ENCODE assay signal across 17 cellular contexts in genomic region chr10:15255961-15256360, GRCh38.
DNase-seq lines count a peak whose midpoint lies in the region; ATAC-seq and TF ChIP-seq lines count a peak whose summit lies in the region.
"Had no signal": no experiment of that assay in that cellular context is flagged by ENCODE, and none has a peak within 500 bp of the region (broad histone marks: within the 10 kb centered on the region; RNA-seq: fewer than 3 reads in every experiment).

No MANE protein-coding gene starts in this region.

- no peak overlapping the region for H3K4me3 ChIP-seq in BLaER1 treated with 17β-estradiol and CSF1 and Interleukin-3, amounts not matched to agents 10 nM and 100 nM
- H3K4me3 ChIP-seq in neural progenitor cell (no peak overlapping the region), adrenal gland (no peak overlapping the region)
- H3K4me3 ChIP-seq: K562 had no signal

- H3K27ac Mint-ChIP-seq in H9 = no peak overlapping the region
- no peak overlapping the region for H3K27ac Mint-ChIP-seq in neural progenitor cell
- H3K27ac Mint-ChIP-seq: B cell had no signal

- no peaks in the 10 kb centered on the region; the same call in 1 of the 2 replicates for H3K27me3 Mint-ChIP-seq in H9 (ENCODE audit: low read depth)
- H3K27me3 Mint-ChIP-seq in neural progenitor cell (ENCODE audit: insufficient read depth, low read depth) = peaks cover 3% of the 10 kb centered on the region

- no peaks in the 10 kb centered on the region for H3K27me3 ChIP-seq in BLaER1 treated with 17β-estradiol and CSF1 and Interleukin-3, amounts not matched to agents 10 nM and 100 nM
- H3K27me3 ChIP-seq in H9 (ENCODE audit: insufficient read depth, low read length) (no peaks in the 10 kb centered on the region), neural progenitor cell (no peaks in the 10 kb centered on the region), adrenal gland (no peaks in the 10 kb centered on the region)

- no peak for TF ChIP-seq CTCF in H9 (conservative IDR thresholded peaks at IDR 0.05)
- no peak for TF ChIP-seq CTCF in neural progenitor cell (IDR thresholded peaks at IDR 0.05)
- no peak for TF ChIP-seq CTCF in adrenal gland (IDR thresholded peaks at IDR 0.05)

- H3K4me3 Mint-ChIP-seq in H9 = no peak overlapping the region
- no peak overlapping the region for H3K4me3 Mint-ChIP-seq in neural progenitor cell
- H3K4me3 Mint-ChIP-seq: B cell had no signal

- no peak overlapping the region for H2BK20ac ChIP-seq in H9 (ENCODE audit: low read depth, low read length, poor library complexity, severe bottlenecking)

- WGBS in H9 (ENCODE audit: extremely low coverage, insufficient read length, low lambda C conversion rate) = no CpG with 5 or more reads among the region's 6 CpGs
- WGBS in adrenal gland, 4 donors = 91 to 95% (median 94%) methylated on average over 6 of the region's 6 CpGs

- no peak overlapping the region for H3K27ac ChIP-seq in BLaER1 treated with 17β-estradiol and CSF1 and Interleukin-3, amounts not matched to agents 10 nM and 100 nM
- H3K27ac ChIP-seq in H9 (ENCODE audit: insufficient read length, low read depth, low read length) (no peak overlapping the region), caudate nucleus (ENCODE audit: low read depth, low read length) (peak overlapping the region; percentile 72), neural progenitor cell (no peak overlapping the region), adrenal gland (no peak overlapping the region)

- intact Hi-C loops in adrenal gland (cut with DNase I) = no loop called here

- H2BK15ac ChIP-seq in H9 (ENCODE audit: low read depth, low read length) = no peak overlapping the region

- H3K18ac ChIP-seq in H9 (ENCODE audit: insufficient read length, low read depth, low read length) = no peak overlapping the region

- H3K9me3 Mint-ChIP-seq in H9 = no peaks in the 10 kb centered on the region
- H3K9me3 Mint-ChIP-seq in neural progenitor cell = no peaks in the 10 kb centered on the region

- H3F3A ChIP-seq in neural progenitor cell (ENCODE audit: low read depth) = peaks cover 5% of the 10 kb centered on the region

- no peak overlapping the region for H3T11ph ChIP-seq in H9 (ENCODE audit: low read length)

- no peak overlapping the region for H4K5ac ChIP-seq in H9 (ENCODE audit: insufficient read length, low read depth, low read length)

- DNase-seq in H9 (peak; percentile 41), caudate nucleus (lab: John Stamatoyannopoulos, UW) (no peak), neural progenitor cell (ENCODE audit: low spot score) (no peak), adrenal gland (no peak), D341Med (ENCODE audit: low spot score) (no peak), middle frontal gyrus (ENCODE audit: extremely low spot score, low spot score) (no peak)
- DNase-seq: 8988T, DMS79 treated with DMSO at 0.1 percent for 48 hours, NCI-H1694 treated with DMSO at 0.1 percent for 48 hours, NCI-H510A, NCI-H82, OCI-M1 had no signal

- no peak overlapping the region for H2AFZ ChIP-seq in H9 (ENCODE audit: low read length)
- no peak overlapping the region for H2AFZ ChIP-seq in neural progenitor cell (replicated peaks)

- H4K91ac ChIP-seq in H9 (ENCODE audit: insufficient read length, low read depth, low read length) = no peak overlapping the region

- H2BK120ac ChIP-seq in H9 (ENCODE audit: low read depth, low read length, poor library complexity, severe bottlenecking) = no peak overlapping the region

- no peak for TF ChIP-seq POLR2A in adrenal gland (IDR thresholded peaks at IDR 0.05)

- H3K56ac ChIP-seq in H9 (ENCODE audit: insufficient read length, low read depth, low read length) = no peak overlapping the region

- H3K4me1 Mint-ChIP-seq in H9 (peaks cover 24 to 27% of the 10 kb centered on the region in 2 experiments), neural progenitor cell (peaks cover 23% of the 10 kb centered on the region)

- peak overlapping the region in 7 of 11 experiments; percentile 24 to 97 (median 87); a peak in 13 of 22 replicates for H3K4me2 ChIP-seq in BLaER1 treated with 17β-estradiol and CSF1 and Interleukin-3, amounts not matched to agents 10 nM and 100 nM
- no peak overlapping the region for H3K4me2 ChIP-seq in H9 (ENCODE audit: insufficient read depth, insufficient read length, low read length)
- peak overlapping the region; percentile 27 for H3K4me2 ChIP-seq in neural progenitor cell

- H3K4me1 ChIP-seq in BLaER1 treated with 17β-estradiol and CSF1 and Interleukin-3, amounts not matched to agents 10 nM and 100 nM = peaks cover 11 to 57% (median 48%) of the 10 kb centered on the region in 10 experiments
- peaks cover 5% of the 10 kb centered on the region; the same call in 1 of the 2 replicates for H3K4me1 ChIP-seq in H9 (ENCODE audit: insufficient read depth, low read length)
- H3K4me1 ChIP-seq in neural progenitor cell = peaks cover 10% of the 10 kb centered on the region
- no peaks in the 10 kb centered on the region for H3K4me1 ChIP-seq in adrenal gland (replicated peaks in 1 of 2)

- H4K20me1 ChIP-seq in BLaER1 treated with 17β-estradiol and CSF1 and Interleukin-3, amounts not matched to agents 10 nM and 100 nM = no peaks in the 10 kb centered on the region
- H4K20me1 ChIP-seq in H9 (ENCODE audit: control insufficient read depth, insufficient read depth, insufficient read length) (no peaks in the 10 kb centered on the region), neural progenitor cell (ENCODE audit: low read depth) (peaks cover 19% of the 10 kb centered on the region)

- H3K9me3 ChIP-seq in BLaER1 treated with 17β-estradiol and CSF1 and Interleukin-3, amounts not matched to agents 10 nM and 100 nM (replicated peaks in 1 of 11) = no peaks in the 10 kb centered on the region
- H3K9me3 ChIP-seq in H9 (ENCODE audit: control insufficient read depth, low read depth, low read length) = no peaks in the 10 kb centered on the region
- no peaks in the 10 kb centered on the region for H3K9me3 ChIP-seq in neural progenitor cell (ENCODE audit: low read depth)
- H3K9me3 ChIP-seq in adrenal gland (replicated peaks in 1 of 3) = no peaks in the 10 kb centered on the region

- no peaks in the 10 kb centered on the region for H3K23me2 ChIP-seq in H9 (ENCODE audit: insufficient read length, low read depth, low read length, poor library complexity, severe bottlenecking)

- H3K79me2 ChIP-seq in H9 (ENCODE audit: insufficient read depth, low read length) = no peaks in the 10 kb centered on the region
- H3K79me2 ChIP-seq in neural progenitor cell (ENCODE audit: low read depth) = no peaks in the 10 kb centered on the region

- H3K4ac ChIP-seq in H9 (ENCODE audit: low read depth, low read length) = no peak overlapping the region

- peaks cover 0 to 2% (median 0%) of the 10 kb centered on the region in 3 experiments; a peak in 1 of 7 replicates for H3K36me3 Mint-ChIP-seq in H9 (ENCODE audit: insufficient read depth in 1 of 3, low read depth in 3 of 3)
- peaks cover 14% of the 10 kb centered on the region for H3K36me3 Mint-ChIP-seq in neural progenitor cell

- H3K79me1 ChIP-seq in H9 (ENCODE audit: insufficient read depth, low read depth, low read length, poor library complexity, severe bottlenecking) = no peaks in the 10 kb centered on the region

- no peak overlapping the region for H2BK12ac ChIP-seq in H9 (ENCODE audit: insufficient read length, low read depth, low read length)

- no peak overlapping the region for H4K8ac ChIP-seq in H9 (replicated peaks; ENCODE audit: insufficient read length, low read depth, low read length)

- 0 out of 22 replicates have a peak overlapping the region, but pooled peaks of 1 of the 11 experiments have one; percentile 8 for H3K9ac ChIP-seq in BLaER1 treated with 17β-estradiol and CSF1 and Interleukin-3, amounts not matched to agents 10 nM and 100 nM
- H3K9ac ChIP-seq in H9 (ENCODE audit: extremely low read depth, insufficient read length, low read length) (no peak overlapping the region), neural progenitor cell (no peak overlapping the region)

- H2AK5ac ChIP-seq in H9 (ENCODE audit: insufficient read length, low read length) = no peak overlapping the region

- H3K36me3 ChIP-seq in BLaER1 treated with 17β-estradiol and CSF1 and Interleukin-3, amounts not matched to agents 10 nM and 100 nM = peaks cover 0 to 32% (median 10%) of the 10 kb centered on the region in 11 experiments; a peak in 7 of 22 replicates
- no peaks in the 10 kb centered on the region for H3K36me3 ChIP-seq in neural progenitor cell
- no peaks in the 10 kb centered on the region for H3K36me3 ChIP-seq in adrenal gland (replicated peaks in 1 of 2)

- H3K23ac ChIP-seq in H9 (ENCODE audit: insufficient read length, low read depth, low read length) = no peak overlapping the region

- no peak for ATAC-seq in GM18519 (IDR thresholded peaks at IDR 0.05; ENCODE audit: low FRiP score, unreplicated experiment)
- ATAC-seq: HCT116, K562 had no signal

- H2BK5ac ChIP-seq in H9 (ENCODE audit: insufficient read length, low read length) = no peak overlapping the region

- no peak overlapping the region for H3K14ac ChIP-seq in H9 (ENCODE audit: insufficient read depth, low read length)
